ENCODE assay signal across 5 cellular contexts in genomic region chr5:165066751-165067150, GRCh38.
"Had no signal": no experiment of that assay in that cellular context is flagged by ENCODE, and none has a peak within 500 bp of the region (broad histone marks: within the 10 kb centered on the region; RNA-seq: fewer than 3 reads in every experiment).

No MANE protein-coding gene starts in this region.

- DNase-seq: IMR-90, KBM-7, KG1 had no signal

- H3K27ac ChIP-seq: HL-60 had no signal

- H3K4me3 ChIP-seq: K562 had no signal
